In genomic region chr5:150614651-150615040, GRCh38 we compare ENCODE assay signal across 19 cellular contexts. TPM values are rescaled to one million over a fixed set of nuclear protein-coding genes. Genes with fewer than 3 reads are reported as not detected.
A peak's percentile ranks its signal among the peaks of the same experiment; 100 is the strongest.
DNase-seq lines count a peak whose midpoint lies in the region; ATAC-seq and TF ChIP-seq lines count a peak whose summit lies in the region.
"Had no signal": no experiment of that assay in that cellular context is flagged by ENCODE, and none has a peak within 500 bp of the region (broad histone marks: within the 10 kb centered on the region; RNA-seq: fewer than 3 reads in every experiment).

No MANE protein-coding gene starts in this region.

- H3K27me3 ChIP-seq in Peyer's patch: no peaks in the 10 kb centered on the region
- H3K27me3 ChIP-seq in duodenal mucosa (ENCODE audit: control insufficient read depth in 1 of 2, insufficient read depth in 2 of 2, low read length in 2 of 2): no peaks in the 10 kb centered on the region
- no peaks in the 10 kb centered on the region for H3K27me3 ChIP-seq in tibial artery
- H3K27me3 ChIP-seq: neural progenitor cell had no signal

- H3K4me1 Mint-ChIP-seq in nephron: peaks cover 82% of the 10 kb centered on the region
- H3K4me1 Mint-ChIP-seq: stimulated activated memory B cell treated with anti-CD40 and anti-IgM and Interleukin-4, amounts not matched to agents 10 μg/mL and 1 μg/mL and 100 μg/mL, for 72 hours had no signal

- no peak for TF ChIP-seq POLR2A in Peyer's patch (IDR thresholded peaks at IDR 0.05)

- H3K27ac ChIP-seq in Peyer's patch (peak overlapping the region in 3 of 4 donors; percentile 19 to 90 (median 62)), duodenal mucosa (ENCODE audit: low read depth, low read length) (peak overlapping the region; percentile 3), tibial artery (peak overlapping the region; percentile 93 to 100)
- H3K27ac ChIP-seq: neural progenitor cell, PC-9 had no signal

- H3K36me3 Mint-ChIP-seq in nephron (ENCODE audit: low read depth): peaks cover 9% of the 10 kb centered on the region
- H3K36me3 Mint-ChIP-seq: neural progenitor cell; stimulated activated memory B cell treated with anti-CD40 and anti-IgM and Interleukin-4, amounts not matched to agents 10 μg/mL and 1 μg/mL and 100 μg/mL, for 72 hours; WTC11 had no signal

- H3K4me3 ChIP-seq in Peyer's patch (no peak overlapping the region), duodenal mucosa (ENCODE audit: low read depth in 1 of 2, low read length in 2 of 2) (peak overlapping the region in 1 of 2 donors; percentile 6), tibial artery (no peak overlapping the region)
- H3K4me3 ChIP-seq: neural progenitor cell, PC-9 had no signal

- peaks cover 4% of the 10 kb centered on the region for H3K27me3 Mint-ChIP-seq in nephron (ENCODE audit: low read depth)
- H3K27me3 Mint-ChIP-seq: activated CD8-positive, alpha-beta T cell treated with anti-CD3 and anti-CD28 coated beads for 36 hours had no signal

- peaks cover 0 to 82% (median 28%) of the 10 kb centered on the region in 4 donors for H3K4me1 ChIP-seq in Peyer's patch
- peaks cover 73 to 80% of the 10 kb centered on the region in 2 donors for H3K4me1 ChIP-seq in duodenal mucosa (ENCODE audit: control insufficient read depth in 1 of 2, insufficient read depth in 2 of 2, low read length in 2 of 2)
- H3K4me1 ChIP-seq in tibial artery: peaks cover 0 to 100% (median 81%) of the 10 kb centered on the region in 4 donors

- ATAC-seq in HG02642 (IDR thresholded peaks at IDR 0.05; ENCODE audit: poor library complexity, unreplicated experiment): no peak
- ATAC-seq: activated CD8-positive, alpha-beta T cell treated with anti-CD3 and anti-CD28 coated beads for 36 hours; stimulated activated memory B cell treated with anti-CD40 and anti-IgM and Interleukin-4, amounts not matched to agents 10 μg/mL and 1 μg/mL and 100 μg/mL, for 72 hours had no signal

- H3K9me3 Mint-ChIP-seq in nephron: no peaks in the 10 kb centered on the region
- H3K9me3 Mint-ChIP-seq: activated CD8-positive, alpha-beta T cell treated with anti-CD3 and anti-CD28 coated beads for 36 hours; neural progenitor cell; stimulated activated memory B cell treated with anti-CD40 and anti-IgM and Interleukin-4, amounts not matched to agents 10 μg/mL and 1 μg/mL and 100 μg/mL, for 72 hours; WTC11 had no signal

- no peaks in the 10 kb centered on the region for H3K9me3 ChIP-seq in Peyer's patch
- no peaks in the 10 kb centered on the region for H3K9me3 ChIP-seq in duodenal mucosa (ENCODE audit: control insufficient read depth in 1 of 2, low read length in 2 of 2)
- H3K9me3 ChIP-seq in tibial artery: no peaks in the 10 kb centered on the region

- H3K4me3 Mint-ChIP-seq in nephron: no peak overlapping the region
- H3K4me3 Mint-ChIP-seq: activated CD8-positive, alpha-beta T cell treated with anti-CD3 and anti-CD28 coated beads for 36 hours; B cell; neural progenitor cell; stimulated activated memory B cell treated with anti-CD40 and anti-IgM and Interleukin-4, amounts not matched to agents 10 μg/mL and 1 μg/mL and 100 μg/mL, for 72 hours; WTC11 had no signal

- H3K27ac Mint-ChIP-seq in nephron: peak overlapping the region in 2 of 3 experiments; percentile 87 to 88
- H3K27ac Mint-ChIP-seq: activated CD8-positive, alpha-beta T cell treated with anti-CD3 and anti-CD28 coated beads for 36 hours; B cell; stimulated activated memory B cell treated with anti-CD40 and anti-IgM and Interleukin-4, amounts not matched to agents 10 μg/mL and 1 μg/mL and 100 μg/mL, for 72 hours; WTC11 had no signal

- H3K9ac ChIP-seq in duodenal mucosa (ENCODE audit: low read depth in 1 of 2, low read length in 2 of 2): peak overlapping the region in 1 of 2 donors; percentile 22
- H3K9ac ChIP-seq: neural progenitor cell had no signal

- DNase-seq in Peyer's patch (no peak), tibial artery (no peak), NCI-H510A (lab: John Stamatoyannopoulos, UW) (no peak), NCI-H345 (lab: John Stamatoyannopoulos, UW) (no peak)
- DNase-seq: activated CD8-positive, alpha-beta T cell treated with anti-CD3 and anti-CD28 coated beads for 36 hours; activated naive CD4-positive, alpha-beta T cell treated with Interleukin-2 at 50 U/mL for 16 hours; activated T-cell treated with anti-CD3 and anti-CD28 coated beads, Interleukin-2, amount 50 U/mL, for 1 hour; GOT3; kidney; NCI-H1436; trophoblast cell had no signal

- TF ChIP-seq CTCF in Peyer's patch (IDR thresholded peaks at IDR 0.05) (peak in 1 of 6 experiments; percentile 5), nephron (IDR thresholded peaks at IDR 0.05; ENCODE audit: unreplicated experiment in 3 of 3) (no peak), tibial artery (IDR thresholded peaks at IDR 0.05) (no peak)

- H3K36me3 ChIP-seq in Peyer's patch (peaks cover 0 to 12% (median 0%) of the 10 kb centered on the region in 3 donors), duodenal mucosa (ENCODE audit: control insufficient read depth in 1 of 2, insufficient read depth in 2 of 2, low read length in 2 of 2) (peaks cover 0 to 12% of the 10 kb centered on the region in 2 donors), tibial artery (no peaks in the 10 kb centered on the region)
- H3K36me3 ChIP-seq: neural progenitor cell had no signal

- intact Hi-C loops in tibial artery (cut with DNase I; ENCODE audit: low total_unique reads): no loop called here

RNA-seq across cellular contexts. Expression of gene SYNPO, which starts 25.8 kb away (rescaled TPM):
- total RNA-seq in Peyer's patch: 10 to 100 TPM; 28.1 to 93.3 (median 75.8) TPM

RNA-seq across cellular contexts. Expression of gene MYOZ3, which starts 46.4 kb away (rescaled TPM):
- under 1 TPM in 1 of 4 donors, not detected in 3; 0.54 TPM for total RNA-seq in Peyer's patch
- total RNA-seq: B cell, PC-9 had no signal

Comparison
In these comparisons a context has a peak if more than half of its experiments do, and no peak if none do; other contexts are left out.
1. H3K27ac ChIP-seq: peak in every context shown above with its lines; median percentile 96 in tibial artery; 62 in Peyer's patch; 3 in duodenal mucosa.